24 cellular contexts compared by ENCODE assay signal in the genomic region with DNA sequence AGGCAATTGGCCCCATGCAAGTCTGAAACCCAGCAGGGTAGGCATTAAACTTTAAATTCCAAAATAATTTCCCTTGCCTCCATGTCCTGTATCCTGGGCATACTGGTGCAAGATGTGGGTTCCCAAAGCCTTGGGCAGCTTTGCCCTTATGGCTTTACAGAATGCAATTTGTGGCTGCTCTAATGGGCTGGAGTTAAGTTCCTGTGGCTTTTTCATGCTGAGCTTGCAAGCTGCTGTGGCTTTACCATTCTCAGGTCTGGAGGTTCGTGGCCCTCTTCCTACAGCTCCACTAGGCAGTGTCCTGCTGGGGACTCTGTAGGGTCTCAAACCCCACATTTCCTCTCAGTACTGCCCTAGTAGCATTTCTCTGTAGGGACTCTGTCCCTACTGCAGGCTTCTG. TPM values are rescaled to one million over a fixed set of nuclear protein-coding genes. Genes with fewer than 3 reads are reported as not detected.
DNase-seq lines count a peak whose midpoint lies in the region; ATAC-seq and TF ChIP-seq lines count a peak whose summit lies in the region.
"Had no signal": no experiment of that assay in that cellular context is flagged by ENCODE, and none has a peak within 500 bp of the region (broad histone marks: within the 10 kb centered on the region; RNA-seq: fewer than 3 reads in every experiment).

No MANE protein-coding gene starts in this region.

- H3K4me3 Mint-ChIP-seq in CD4-positive, CD25-positive, alpha-beta regulatory T cell: peak overlapping the region in 2 of 4 donors; percentile 18 to 68
- H3K4me3 Mint-ChIP-seq in activated B cell treated with CpG ODN at 0.5 μM for 24 hours: no peak overlapping the region
- H3K4me3 Mint-ChIP-seq in naive thymus-derived CD4-positive, alpha-beta T cell: peak overlapping the region in 4 of 10 donors; percentile 36 to 60 (median 52)
- H3K4me3 Mint-ChIP-seq: CD14-positive monocyte, H9 had no signal

- H3K27me3 ChIP-seq in CD4-positive, CD25-positive, alpha-beta regulatory T cell (ENCODE audit: control insufficient read depth, insufficient read depth, low read length): no peaks in the 10 kb centered on the region
- H3K27me3 ChIP-seq in KMS-11 (ENCODE audit: insufficient read depth, low read depth): no peaks in the 10 kb centered on the region
- no peaks in the 10 kb centered on the region for H3K27me3 ChIP-seq in naive thymus-derived CD4-positive, alpha-beta T cell (ENCODE audit: control insufficient read depth in 2 of 2, insufficient read depth in 2 of 2, low read length in 2 of 2)
- H3K27me3 ChIP-seq: Peyer's patch, SJCRH30 had no signal

- intact Hi-C loops in activated B cell treated with CpG ODN at 0.5 μM for 24 hours (cut with micrococcal nuclease): no loop called here
- intact Hi-C loops in naive thymus-derived CD4-positive, alpha-beta T cell (cut with micrococcal nuclease): loop anchor here in 1 of 2 donors (1.0 kb wide), 1 partner anchor 8 kb away; no protein-coding TSS in a partner anchor

- H3K9ac ChIP-seq in KMS-11: no peak overlapping the region

- H4K20me1 ChIP-seq in KMS-11 (ENCODE audit: insufficient read depth): no peaks in the 10 kb centered on the region

- H3K4me2 ChIP-seq in KMS-11: peak overlapping the region; percentile 4; the same call in 1 of the 2 replicates

- no peaks in the 10 kb centered on the region for H3K79me2 ChIP-seq in KMS-11 (ENCODE audit: insufficient read depth, low read depth)

- H3K4me1 Mint-ChIP-seq in CD4-positive, CD25-positive, alpha-beta regulatory T cell: peaks cover 36 to 92% (median 70%) of the 10 kb centered on the region in 4 donors
- H3K4me1 Mint-ChIP-seq in activated B cell treated with CpG ODN at 0.5 μM for 24 hours: peaks cover 92% of the 10 kb centered on the region
- H3K4me1 Mint-ChIP-seq in naive thymus-derived CD4-positive, alpha-beta T cell: peaks cover 45 to 84% (median 73%) of the 10 kb centered on the region in 7 donors

- H3K36me3 ChIP-seq in CD4-positive, CD25-positive, alpha-beta regulatory T cell (ENCODE audit: control insufficient read depth, insufficient read depth, low read length): no peaks in the 10 kb centered on the region
- no peaks in the 10 kb centered on the region for H3K36me3 ChIP-seq in KMS-11 (ENCODE audit: insufficient read depth)
- no peaks in the 10 kb centered on the region for H3K36me3 ChIP-seq in naive thymus-derived CD4-positive, alpha-beta T cell (ENCODE audit: control insufficient read depth in 2 of 3, insufficient read depth in 3 of 3, low read length in 3 of 3)
- H3K36me3 ChIP-seq: Peyer's patch, SJCRH30 had no signal

- no peak for TF ChIP-seq CTCF in KMS-11 (conservative IDR thresholded peaks at IDR 0.05; ENCODE audit: low read depth, low read length)
- no peak for TF ChIP-seq CTCF in activated B cell treated with CpG ODN at 0.5 μM for 24 hours (IDR thresholded peaks at IDR 0.05)

- no peak overlapping the region for H3K27ac ChIP-seq in CD4-positive, CD25-positive, alpha-beta regulatory T cell (ENCODE audit: insufficient read depth, low read length, poor library complexity, severe bottlenecking)
- no peak overlapping the region for H3K27ac ChIP-seq in KMS-11
- H3K27ac ChIP-seq in naive thymus-derived CD4-positive, alpha-beta T cell (ENCODE audit: low read depth, low read length): no peak overlapping the region
- H3K27ac ChIP-seq: HL-60, Peyer's patch, SJCRH30 had no signal

- H3K36me3 Mint-ChIP-seq in CD4-positive, CD25-positive, alpha-beta regulatory T cell: peaks cover 18% of the 10 kb centered on the region
- H3K36me3 Mint-ChIP-seq in activated B cell treated with CpG ODN at 0.5 μM for 24 hours (ENCODE audit: low read depth): peaks cover 10% of the 10 kb centered on the region
- H3K36me3 Mint-ChIP-seq in naive thymus-derived CD4-positive, alpha-beta T cell: peaks cover 6 to 58% (median 15%) of the 10 kb centered on the region in 5 donors
- H3K36me3 Mint-ChIP-seq: CD14-positive monocyte had no signal

- ATAC-seq in CD4-positive, CD25-positive, alpha-beta regulatory T cell (ENCODE audit: low read depth in 2 of 2): no peak
- no peak for ATAC-seq in activated B cell treated with CpG ODN at 0.5 μM for 24 hours (ENCODE audit: low read depth)
- ATAC-seq in naive thymus-derived CD4-positive, alpha-beta T cell: no peak
- ATAC-seq: HepG2, K562 had no signal

- H3K9me3 ChIP-seq in CD4-positive, CD25-positive, alpha-beta regulatory T cell (ENCODE audit: control insufficient read depth in 2 of 2, low read length in 2 of 2): peaks cover 4 to 18% of the 10 kb centered on the region in 2 experiments
- peaks cover 0 to 9% (median 4%) of the 10 kb centered on the region in 3 experiments for H3K9me3 ChIP-seq in naive thymus-derived CD4-positive, alpha-beta T cell (ENCODE audit: control insufficient read depth in 2 of 3, low read length in 3 of 3)
- H3K9me3 ChIP-seq: SJCRH30 had no signal

- peak overlapping the region; percentile 38 to 89 (median 84) for H3K27ac Mint-ChIP-seq in CD4-positive, CD25-positive, alpha-beta regulatory T cell
- H3K27ac Mint-ChIP-seq in activated B cell treated with CpG ODN at 0.5 μM for 24 hours: peak overlapping the region; percentile 85
- H3K27ac Mint-ChIP-seq in naive thymus-derived CD4-positive, alpha-beta T cell: peak overlapping the region in 5 of 9 donors; percentile 22 to 89 (median 70)
- H3K27ac Mint-ChIP-seq: H9 had no signal

- H3K27me3 Mint-ChIP-seq in CD4-positive, CD25-positive, alpha-beta regulatory T cell: no peaks in the 10 kb centered on the region
- no peaks in the 10 kb centered on the region for H3K27me3 Mint-ChIP-seq in activated B cell treated with CpG ODN at 0.5 μM for 24 hours
- no peaks in the 10 kb centered on the region for H3K27me3 Mint-ChIP-seq in naive thymus-derived CD4-positive, alpha-beta T cell

- H3K4me1 ChIP-seq in CD4-positive, CD25-positive, alpha-beta regulatory T cell (ENCODE audit: control insufficient read depth, insufficient read depth, low read length, poor library complexity, severe bottlenecking): peaks cover 65% of the 10 kb centered on the region
- peaks cover 36% of the 10 kb centered on the region for H3K4me1 ChIP-seq in KMS-11 (ENCODE audit: low read depth, poor library complexity, severe bottlenecking)
- peaks cover 54 to 71% of the 10 kb centered on the region in 2 donors for H3K4me1 ChIP-seq in naive thymus-derived CD4-positive, alpha-beta T cell (ENCODE audit: control insufficient read depth in 2 of 2, insufficient read depth in 2 of 2, low read length in 2 of 2)
- H3K4me1 ChIP-seq: SJCRH30 had no signal

- POLR2A ChIA-PET in activated B cell treated with CpG ODN at 0.5 μM for 24 hours (lab: Charles Lee): interaction anchor here (0.5 to 2.2 kb wide), 4 partner anchors 12 to 18 kb away, joined by 3 to 8 read pairs (median 4); no protein-coding TSS in a partner anchor
- POLR2A ChIA-PET in naive thymus-derived CD4-positive, alpha-beta T cell (lab: Charles Lee): interaction anchor here (5.4 kb wide), 1 partner anchor 11 kb away, joined by 40 read pairs; no protein-coding TSS in a partner anchor

- peaks cover 0 to 28% (median 9%) of the 10 kb centered on the region in 7 donors for H3K9me3 Mint-ChIP-seq in CD4-positive, CD25-positive, alpha-beta regulatory T cell
- H3K9me3 Mint-ChIP-seq in activated B cell treated with CpG ODN at 0.5 μM for 24 hours: peaks cover 3% of the 10 kb centered on the region
- peaks cover 5 to 36% (median 15%) of the 10 kb centered on the region in 11 donors for H3K9me3 Mint-ChIP-seq in naive thymus-derived CD4-positive, alpha-beta T cell

- no peak overlapping the region for H2AFZ ChIP-seq in KMS-11 (ENCODE audit: low read depth)

- CTCF ChIA-PET in activated B cell treated with CpG ODN at 0.5 μM for 24 hours (lab: Charles Lee): no interaction called here
- CTCF ChIA-PET in naive thymus-derived CD4-positive, alpha-beta T cell (lab: Charles Lee): interaction anchor here (0.7 kb wide), 1 partner anchor 8 kb away, joined by 3 read pairs; no protein-coding TSS in a partner anchor

- no peak for DNase-seq in CD4-positive, CD25-positive, alpha-beta regulatory T cell
- no peak for DNase-seq in activated B cell treated with CpG ODN at 0.5 μM for 24 hours
- DNase-seq in naive thymus-derived CD4-positive, alpha-beta T cell: no peak
- no peak for DNase-seq in OCI-M2 (lab: John Stamatoyannopoulos, UW; ENCODE audit: unreplicated experiment)
- no peak for DNase-seq in NK-92 (lab: John Stamatoyannopoulos, UW; ENCODE audit: unreplicated experiment)
- DNase-seq in foreskin melanocyte: no peak
- DNase-seq: Caco-2; DMS 273 treated with DMSO at 0.1 percent for 48 hours; DMS79 treated with DMSO at 0.1 percent for 48 hours; H9; NCI-H1092; NCI-H1436; NCI-H187 treated with DMSO at 0.1 percent for 48 hours; NCI-H2107; NCI-H2227 treated with DMSO at 0.1 percent for 48 hours; NCI-H510A; NK-92 treated with Interleukin-12 subunit alpha and Interleukin-12 subunit beta, amount 100 ng/mL, for 24 hours; Peyer's patch; SJCRH30 had no signal

- peak overlapping the region; percentile 38 for H3K4me3 ChIP-seq in CD4-positive, CD25-positive, alpha-beta regulatory T cell (ENCODE audit: low read depth, low read length)
- no peak overlapping the region for H3K4me3 ChIP-seq in KMS-11 (IDR thresholded peaks at IDR 0.05; ENCODE audit: insufficient read depth, low read depth, low read length)
- H3K4me3 ChIP-seq in naive thymus-derived CD4-positive, alpha-beta T cell (ENCODE audit: low read length): peak overlapping the region; percentile 1
- H3K4me3 ChIP-seq: K562, Peyer's patch, SJCRH30 had no signal

RNA-seq across cellular contexts. Expression of gene BIRC3, which starts 15.0 kb away (rescaled TPM):
- 239 TPM for total RNA-seq in CD4-positive, CD25-positive, alpha-beta regulatory T cell
- 100 to 1,000 TPM; 107 to 151 (median 118) TPM for polyA plus RNA-seq in CD4-positive, CD25-positive, alpha-beta regulatory T cell
- total RNA-seq in activated B cell treated with CpG ODN at 0.5 μM for 24 hours: 236 and 270 TPM in 2 replicates
- total RNA-seq in naive thymus-derived CD4-positive, alpha-beta T cell: 100 to 1,000 TPM in 3 of 5 experiments, 10 to 100 TPM in 2; 62.3 to 160 (median 128) TPM
- polyA plus RNA-seq in naive thymus-derived CD4-positive, alpha-beta T cell: 10 to 100 TPM; 18.8 to 47.7 TPM
- total RNA-seq: SJCRH30 had no signal

RNA-seq across cellular contexts. Expression of gene BIRC2, which starts 44.8 kb away (rescaled TPM):
- total RNA-seq in CD4-positive, CD25-positive, alpha-beta regulatory T cell: 105 TPM
- polyA plus RNA-seq in CD4-positive, CD25-positive, alpha-beta regulatory T cell: 10 to 100 TPM; 33.0 to 48.3 (median 44.9) TPM
- total RNA-seq in activated B cell treated with CpG ODN at 0.5 μM for 24 hours: 27.1 and 34.9 TPM in 2 replicates
- total RNA-seq in naive thymus-derived CD4-positive, alpha-beta T cell: 100 to 1,000 TPM in 1 of 5 experiments, 10 to 100 TPM in 4; 37.5 to 103 (median 72.0) TPM
- 10 to 100 TPM; 35.2 to 42.8 TPM for polyA plus RNA-seq in naive thymus-derived CD4-positive, alpha-beta T cell
